ENCODE assay signal across 8 cellular contexts in the genomic region with DNA sequence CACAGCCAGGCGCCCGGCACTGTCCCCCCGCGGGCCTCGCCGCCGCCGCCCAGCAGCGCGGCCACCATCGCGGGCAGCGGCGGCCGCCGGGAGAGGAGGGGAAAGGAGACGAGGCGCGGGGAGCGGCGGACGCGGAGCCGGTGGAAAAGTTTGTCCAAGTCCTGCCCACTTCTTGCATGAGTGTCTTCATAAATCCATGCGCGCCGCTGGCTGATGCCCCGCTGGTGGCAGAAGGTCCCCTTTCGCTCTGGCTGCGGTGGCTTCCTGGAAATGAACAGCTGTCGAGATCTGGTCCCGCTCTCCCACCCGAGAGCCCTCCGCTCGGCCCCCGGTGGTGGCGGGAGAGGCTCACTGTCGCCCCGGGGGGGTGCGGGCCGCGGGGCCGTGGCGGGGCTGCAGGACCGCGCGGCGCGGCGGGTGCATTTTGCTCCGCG. TPM values are rescaled to one million over a fixed set of nuclear protein-coding genes. Genes with fewer than 3 reads are reported as not detected.
DNase-seq lines count a peak whose midpoint lies in the region; ATAC-seq and TF ChIP-seq lines count a peak whose summit lies in the region.

No MANE protein-coding gene starts in this region.

- peak overlapping the region; percentile 51 for H3K4me2 ChIP-seq in KMS-11

- H3K9ac ChIP-seq in KMS-11 = peak overlapping the region; percentile 49; the same call in 1 of the 2 replicates

- H4K20me1 ChIP-seq in KMS-11 (ENCODE audit: insufficient read depth) = no peaks in the 10 kb centered on the region

- H3K4me3 ChIP-seq in KMS-11 (IDR thresholded peaks at IDR 0.05; ENCODE audit: insufficient read depth, low read depth, low read length) (no peak overlapping the region), fibroblast of the aortic adventitia (ENCODE audit: low read depth, low read length) (peak overlapping the region; percentile 92)

- ATAC-seq in GM19397 (IDR thresholded peaks at IDR 0.05; ENCODE audit: unreplicated experiment) = peak; percentile 13
- ATAC-seq in HG02852 (IDR thresholded peaks at IDR 0.05; ENCODE audit: unreplicated experiment) = no peak

- H3K27me3 ChIP-seq in KMS-11 (ENCODE audit: insufficient read depth, low read depth) = no peaks in the 10 kb centered on the region

- H3K4me1 ChIP-seq in KMS-11 (ENCODE audit: low read depth, poor library complexity, severe bottlenecking) = peaks cover 10% of the 10 kb centered on the region

- TF ChIP-seq CTCF in 22Rv1 (IDR thresholded peaks at IDR 0.05) (no peak), KMS-11 (conservative IDR thresholded peaks at IDR 0.05; ENCODE audit: low read depth, low read length) (no peak), fibroblast of the aortic adventitia (IDR thresholded peaks at IDR 0.05; ENCODE audit: insufficient read depth, low read length) (no peak)

- H2AFZ ChIP-seq in KMS-11 (ENCODE audit: low read depth) = peak overlapping the region; percentile 89

- H3K27ac ChIP-seq in 22Rv1 = peak overlapping the region; percentile 37
- H3K27ac ChIP-seq in KMS-11 = peak overlapping the region; percentile 50

- DNase-seq in activated T-cell treated with anti-CD3 and anti-CD28 coated beads for 24 hours (ENCODE audit: low read depth) (peak; percentile 28), fibroblast of the aortic adventitia (ENCODE audit: low read depth) (peak; percentile 65), nucleus accumbens (lab: John Stamatoyannopoulos, UW) (peak in 37 of 56 donors; percentile 21 to 85 (median 69)), GM03348 (ENCODE audit: low spot score) (no peak)

- no peaks in the 10 kb centered on the region for H3K79me2 ChIP-seq in KMS-11 (ENCODE audit: insufficient read depth, low read depth)

- H3K36me3 ChIP-seq in KMS-11 (ENCODE audit: insufficient read depth) = no peaks in the 10 kb centered on the region

RNA-seq across cellular contexts. Expression of gene GAS1, which starts 0.6 kb away (rescaled TPM):
- total RNA-seq in fibroblast of the aortic adventitia (ENCODE audit: low replicate concordance) = 25.0 and 107 TPM in 2 replicates
